In the genomic region with DNA sequence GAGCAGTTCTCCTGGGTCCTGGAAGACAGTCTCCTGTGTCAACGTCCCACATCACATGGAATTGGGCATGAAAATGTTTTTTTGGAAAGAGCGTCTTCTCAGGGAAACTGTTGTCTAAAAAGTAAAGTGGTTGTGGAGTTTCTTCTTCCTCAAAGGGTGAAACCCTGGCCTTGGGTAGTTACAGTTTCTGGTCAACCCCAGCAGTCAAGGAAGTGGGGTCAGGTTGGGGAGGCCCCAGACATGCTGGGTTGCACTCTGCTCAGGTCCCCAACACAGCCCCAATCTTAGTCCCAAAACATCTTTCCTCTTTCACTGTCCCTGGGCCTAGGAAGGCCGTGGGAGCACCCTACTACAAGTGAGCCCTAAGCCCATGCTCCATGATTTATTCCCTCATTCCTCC, we compare ENCODE assay signal across 1 cellular context.
TF ChIP-seq lines count a peak whose summit lies in the region.

No MANE protein-coding gene starts in this region.

TF ChIP-seq in GM12878, 131 proteins besides CTCF, POLR2A, EP300 and RAD21:
- TF ChIP-seq TAF1 (IDR thresholded peaks at IDR 0.05; ENCODE audit: borderline replicate concordance, low read depth, low read length) (0 out of 2 replicates have a peak, but pooled peaks have one; percentile 28), TCF12 (IDR thresholded peaks at IDR 0.05; ENCODE audit: low read depth, low read length) (0 out of 2 replicates have a peak, but pooled peaks have one; percentile 23), HDAC6 (IDR thresholded peaks at IDR 0.05; ENCODE audit: unreplicated experiment) (no peak), SPI1 (IDR thresholded peaks at IDR 0.05; ENCODE audit: borderline replicate concordance, insufficient read depth, low read depth, low read length) (peak; percentile 53), TBL1XR1 (IDR thresholded peaks at IDR 0.05; ENCODE audit: low read depth, low read length) (0 out of 2 replicates have a peak, but pooled peaks have one; percentile 47), EED (IDR thresholded peaks at IDR 0.05; ENCODE audit: low read depth) (peak; percentile 42; the same call in 1 of the 2 replicates), YY1 (IDR thresholded peaks at IDR 0.05; ENCODE audit: low read depth, low read length) (0 out of 2 replicates have a peak, but pooled peaks have one; percentile 14), ZNF24 (IDR thresholded peaks at IDR 0.05) (peak; percentile 85), NR2F1 (conservative IDR thresholded peaks at IDR 0.05) (peak; percentile 48; the same call in 1 of the 2 replicates), IKZF1 (conservative IDR thresholded peaks at IDR 0.05) (peak; percentile 64), RFX5 (IDR thresholded peaks at IDR 0.05; ENCODE audit: low read depth, low read length) (no peak), TARDBP (IDR thresholded peaks at IDR 0.05; ENCODE audit: borderline replicate concordance) (no peak), ETV6 (conservative IDR thresholded peaks at IDR 0.05 in 1 of 2, IDR thresholded peaks at IDR 0.05 in 1 of 2; ENCODE audit: borderline replicate concordance in 1 of 2, low read depth in 1 of 2) (peak in 1 of 2 experiments; percentile 70; a peak in 1 of 4 replicates)
- TF ChIP-seq, protein P1, sequence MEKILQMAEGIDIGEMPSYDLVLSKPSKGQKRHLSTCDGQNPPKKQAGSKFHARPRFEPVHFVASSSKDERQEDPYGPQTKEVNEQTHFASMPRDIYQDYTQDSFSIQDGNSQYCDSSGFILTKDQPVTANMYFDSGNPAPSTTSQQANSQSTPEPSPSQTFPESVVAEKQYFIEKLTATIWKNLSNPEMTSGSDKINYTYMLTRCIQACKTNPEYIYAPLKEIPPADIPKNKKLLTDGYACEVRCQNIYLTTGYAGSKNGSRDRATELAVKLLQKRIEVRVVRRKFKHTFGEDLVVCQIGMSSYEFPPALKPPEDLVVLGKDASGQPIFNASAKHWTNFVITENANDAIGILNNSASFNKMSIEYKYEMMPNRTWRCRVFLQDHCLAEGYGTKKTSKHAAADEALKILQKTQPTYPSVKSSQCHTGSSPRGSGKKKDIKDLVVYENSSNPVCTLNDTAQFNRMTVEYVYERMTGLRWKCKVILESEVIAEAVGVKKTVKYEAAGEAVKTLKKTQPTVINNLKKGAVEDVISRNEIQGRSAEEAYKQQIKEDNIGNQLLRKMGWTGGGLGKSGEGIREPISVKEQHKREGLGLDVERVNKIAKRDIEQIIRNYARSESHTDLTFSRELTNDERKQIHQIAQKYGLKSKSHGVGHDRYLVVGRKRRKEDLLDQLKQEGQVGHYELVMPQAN (conservative IDR thresholded peaks at IDR 0.05) = no peak
- TF ChIP-seq, protein P2, sequence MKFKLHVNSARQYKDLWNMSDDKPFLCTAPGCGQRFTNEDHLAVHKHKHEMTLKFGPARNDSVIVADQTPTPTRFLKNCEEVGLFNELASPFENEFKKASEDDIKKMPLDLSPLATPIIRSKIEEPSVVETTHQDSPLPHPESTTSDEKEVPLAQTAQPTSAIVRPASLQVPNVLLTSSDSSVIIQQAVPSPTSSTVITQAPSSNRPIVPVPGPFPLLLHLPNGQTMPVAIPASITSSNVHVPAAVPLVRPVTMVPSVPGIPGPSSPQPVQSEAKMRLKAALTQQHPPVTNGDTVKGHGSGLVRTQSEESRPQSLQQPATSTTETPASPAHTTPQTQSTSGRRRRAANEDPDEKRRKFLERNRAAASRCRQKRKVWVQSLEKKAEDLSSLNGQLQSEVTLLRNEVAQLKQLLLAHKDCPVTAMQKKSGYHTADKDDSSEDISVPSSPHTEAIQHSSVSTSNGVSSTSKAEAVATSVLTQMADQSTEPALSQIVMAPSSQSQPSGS (IDR thresholded peaks at IDR 0.05; ENCODE audit: low read length) = no peak
TF ChIP-seq in GM12878: peak in this region for 10.
